ENCODE assay signal across 17 cellular contexts in the genomic region with DNA sequence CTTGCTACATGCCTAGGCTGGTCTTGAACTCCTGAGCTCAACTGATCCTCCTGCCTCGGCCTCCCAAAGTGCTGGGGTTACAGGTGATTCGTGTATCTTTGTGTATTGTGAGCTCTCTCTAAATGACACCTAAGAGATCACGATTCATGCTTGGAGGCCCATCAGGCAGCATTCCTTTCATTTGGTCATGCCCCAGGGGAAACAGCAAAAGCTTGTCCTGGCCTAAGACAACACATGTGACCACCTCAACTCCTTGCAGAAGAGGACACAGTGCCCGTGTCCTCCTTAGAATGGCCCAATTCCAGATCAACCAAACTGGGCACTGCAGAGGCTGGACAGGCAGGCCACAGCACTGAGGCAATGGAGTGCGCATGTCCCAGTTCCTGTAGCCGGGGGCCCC. TPM values are rescaled to one million over a fixed set of nuclear protein-coding genes. Genes with fewer than 3 reads are reported as not detected.
DNase-seq lines count a peak whose midpoint lies in the region; TF ChIP-seq lines count a peak whose summit lies in the region.
"Had no signal": no experiment of that assay in that cellular context is flagged by ENCODE, and none has a peak within 500 bp of the region (broad histone marks: within the 10 kb centered on the region; RNA-seq: fewer than 3 reads in every experiment).

No MANE protein-coding gene starts in this region.

- H3K36me3 ChIP-seq in CD8-positive, alpha-beta memory T cell (ENCODE audit: insufficient read depth, low read length), result peaks cover 45% of the 10 kb centered on the region
- peaks cover 31% of the 10 kb centered on the region for H3K36me3 ChIP-seq in colonic mucosa

- peak overlapping the region; percentile 36; the same call in 1 of the 2 replicates for H3K27ac ChIP-seq in VCaP
- no peak overlapping the region for H3K27ac ChIP-seq in CD8-positive, alpha-beta memory T cell (ENCODE audit: low read depth, low read length)
- H3K27ac ChIP-seq in colonic mucosa, result no peak overlapping the region
- H3K27ac ChIP-seq: esophagus squamous epithelium had no signal

- intact Hi-C loops in colonic mucosa (cut with DNase I), result no loop called here

- H3K27me3 ChIP-seq in CD8-positive, alpha-beta memory T cell (ENCODE audit: insufficient read depth, low read length, poor library complexity, severe bottlenecking), result no peaks in the 10 kb centered on the region
- no peaks in the 10 kb centered on the region for H3K27me3 ChIP-seq in colonic mucosa
- H3K27me3 ChIP-seq: esophagus squamous epithelium had no signal

- POLR2A ChIA-PET in CD8-positive, alpha-beta memory T cell (lab: Charles Lee), result interaction anchor here (1.0 kb wide), 1 partner anchor 32 kb away, joined by 3 read pairs; the partner anchor contains the start of gene ZC3H4

- peaks cover 7 to 79% (median 9%) of the 10 kb centered on the region in 3 donors for H3K36me3 Mint-ChIP-seq in CD8-positive, alpha-beta memory T cell

- H3K4me3 ChIP-seq in CD8-positive, alpha-beta memory T cell (ENCODE audit: low read length), result no peak overlapping the region
- H3K4me3 ChIP-seq in colonic mucosa, result no peak overlapping the region
- H3K4me3 ChIP-seq: esophagus squamous epithelium, skin epidermis had no signal

- H3K4me3 Mint-ChIP-seq in CD8-positive, alpha-beta memory T cell, result no peak overlapping the region
- H3K4me3 Mint-ChIP-seq: activated naive CD4-positive, alpha-beta T cell treated with anti-CD3 and anti-CD28 coated beads, Interleukin-2, amount 50 U/mL, for 24 hours had no signal

- no peaks in the 10 kb centered on the region for H3K4me1 ChIP-seq in CD8-positive, alpha-beta memory T cell (ENCODE audit: insufficient read depth, low read length)
- H3K4me1 ChIP-seq in colonic mucosa, result peaks cover 3% of the 10 kb centered on the region

- no peaks in the 10 kb centered on the region for H3K9me3 ChIP-seq in CD8-positive, alpha-beta memory T cell (ENCODE audit: low read length)
- H3K9me3 ChIP-seq in colonic mucosa, result no peaks in the 10 kb centered on the region
- H3K9me3 ChIP-seq: esophagus squamous epithelium had no signal

- H3K4me1 Mint-ChIP-seq in CD8-positive, alpha-beta memory T cell, result no peaks in the 10 kb centered on the region
- H3K4me1 Mint-ChIP-seq: activated naive CD4-positive, alpha-beta T cell treated with anti-CD3 and anti-CD28 coated beads, Interleukin-2, amount 50 U/mL, for 24 hours had no signal

- no peak for TF ChIP-seq CTCF in VCaP (conservative IDR thresholded peaks at IDR 0.05)
- TF ChIP-seq CTCF in colonic mucosa (IDR thresholded peaks at IDR 0.05), result no peak

- H3K27ac Mint-ChIP-seq in CD8-positive, alpha-beta memory T cell, result peak overlapping the region in 2 of 8 donors; percentile 35 to 46
- H3K27ac Mint-ChIP-seq: activated naive CD4-positive, alpha-beta T cell treated with anti-CD3 and anti-CD28 coated beads, Interleukin-2, amount 50 U/mL, for 24 hours had no signal

- H3K27me3 Mint-ChIP-seq in CD8-positive, alpha-beta memory T cell, result no peaks in the 10 kb centered on the region
- H3K27me3 Mint-ChIP-seq: activated naive CD4-positive, alpha-beta T cell treated with anti-CD3 and anti-CD28 coated beads, Interleukin-2, amount 50 U/mL, for 24 hours had no signal

- no peak overlapping the region for H3K9ac ChIP-seq in colonic mucosa (ENCODE audit: low read depth in 2 of 2, low read length in 2 of 2)

- H3K9me3 Mint-ChIP-seq in CD8-positive, alpha-beta memory T cell, result no peaks in the 10 kb centered on the region
- H3K9me3 Mint-ChIP-seq: activated naive CD4-positive, alpha-beta T cell treated with anti-CD3 and anti-CD28 coated beads, Interleukin-2, amount 50 U/mL, for 24 hours had no signal

- DNase-seq in ELF-1 (ENCODE audit: low read depth, low spot score) (peak; percentile 67), kidney tubule cell (ENCODE audit: low spot score) (peak; percentile 30), T-helper 1 cell (no peak), colonic mucosa (no peak)
- DNase-seq in CD8-positive, alpha-beta memory T cell, result no peak
- DNase-seq: activated CD4-positive, CD25-positive, alpha-beta regulatory T cell; activated CD8-positive, alpha-beta memory T cell treated with anti-CD3 and anti-CD28 coated beads, Interleukin-2, amount 50 U/mL, for 48 hours; COR-L47; esophagus squamous epithelium; NCI-H1417; NCI-H69; SHP77 treated with DMSO at 0.1 percent for 48 hours; stimulated activated CD4-positive, alpha-beta T cell treated with anti-CD3 and anti-CD28 coated beads, Interleukin-4, amount 100 ng/mL, for 24 hours; T-helper 2 cell had no signal

- CTCF ChIA-PET in CD8-positive, alpha-beta memory T cell (lab: Charles Lee), result interaction anchor here (1.0 to 4.5 kb wide), 10 partner anchors 12 to 163 kb away, joined by 3 to 87 read pairs (median 6); partner anchors contain the start of genes SAE1 and ZC3H4

RNA-seq across cellular contexts. Expression of gene ZC3H4, which starts 32.5 kb away (rescaled TPM):
- 10 to 100 TPM; 90.3 to 99.6 TPM for total RNA-seq in CD8-positive, alpha-beta memory T cell
- 3.2 TPM for polyA plus RNA-seq in CD8-positive, alpha-beta memory T cell
- total RNA-seq in colonic mucosa, result 10 to 100 TPM; 27.2 to 62.2 TPM

RNA-seq across cellular contexts. Expression of gene TMEM160, which starts 32.7 kb away (rescaled TPM):
- total RNA-seq in CD8-positive, alpha-beta memory T cell, result 10 to 100 TPM; 52.9 to 57.3 TPM
- 136 TPM for polyA plus RNA-seq in CD8-positive, alpha-beta memory T cell
- 10 to 100 TPM; 25.2 to 47.4 TPM for total RNA-seq in colonic mucosa

RNA-seq across cellular contexts. Expression of gene SAE1, which starts 49.5 kb away (rescaled TPM):
- total RNA-seq in CD8-positive, alpha-beta memory T cell, result 100 to 1,000 TPM; 167 to 172 TPM
- 107 TPM for polyA plus RNA-seq in CD8-positive, alpha-beta memory T cell
- 10 to 100 TPM; 64.5 to 92.0 TPM for total RNA-seq in colonic mucosa

Comparison
In these comparisons a context has a peak if more than half of its experiments do, and no peak if none do; other contexts are left out.
1. DNase-seq: peak in ELF-1 (single experiment) and kidney tubule cell (single experiment); none in CD8-positive, alpha-beta memory T cell (0 of 5), T-helper 1 cell (0 of 5) and colonic mucosa (single experiment).